Comparison of ENCODE assay signal across 15 cellular contexts in genomic region chr22:37053310-37054077, GRCh38. TPM values are rescaled to one million over a fixed set of nuclear protein-coding genes. Genes with fewer than 3 reads are reported as not detected.
DNase-seq lines count a peak whose midpoint lies in the region; ATAC-seq and FAIRE-seq lines count a peak whose summit lies in the region.
"Had no signal": no experiment of that assay in that cellular context is flagged by ENCODE, and none has a peak within 500 bp of the region (broad histone marks: within the 10 kb centered on the region; RNA-seq: fewer than 3 reads in every experiment).

No MANE protein-coding gene starts in this region.

- no peak overlapping the region for H4K8ac ChIP-seq in neuronal stem cell (ENCODE audit: low read depth, low read length)

- H3K36me3 Mint-ChIP-seq in activated CD4-positive, alpha-beta T cell treated with anti-CD3 and anti-CD28 coated beads for 36 hours (ENCODE audit: low read depth), result peaks cover 9% of the 10 kb centered on the region
- peaks cover 12% of the 10 kb centered on the region for H3K36me3 Mint-ChIP-seq in activated CD8-positive, alpha-beta T cell treated with anti-CD3 and anti-CD28 coated beads, Interleukin-2, amount 10 ng/mL, durations not matched to agents 7 days and 5 days (ENCODE audit: low read depth)

- H3K4me1 Mint-ChIP-seq in activated CD4-positive, alpha-beta T cell treated with anti-CD3 and anti-CD28 coated beads for 36 hours, result peaks cover 6% of the 10 kb centered on the region
- H3K4me1 Mint-ChIP-seq in activated CD8-positive, alpha-beta T cell treated with anti-CD3 and anti-CD28 coated beads, Interleukin-2, amount 10 ng/mL, durations not matched to agents 7 days and 5 days (ENCODE audit: low read depth), result peaks cover 19% of the 10 kb centered on the region

- no peaks in the 10 kb centered on the region for H3K79me1 ChIP-seq in neuronal stem cell (ENCODE audit: low read depth, low read length)

- no peaks in the 10 kb centered on the region for H3K9me3 Mint-ChIP-seq in activated CD4-positive, alpha-beta T cell treated with anti-CD3 and anti-CD28 coated beads for 36 hours (ENCODE audit: low read depth)
- H3K9me3 Mint-ChIP-seq in activated CD8-positive, alpha-beta T cell treated with anti-CD3 and anti-CD28 coated beads, Interleukin-2, amount 10 ng/mL, durations not matched to agents 7 days and 5 days (ENCODE audit: insufficient read depth), result no peaks in the 10 kb centered on the region

- H3K14ac ChIP-seq in neuronal stem cell (ENCODE audit: low read length), result no peak overlapping the region

- H4K91ac ChIP-seq in neuronal stem cell (ENCODE audit: low read depth, low read length, poor library complexity), result no peak overlapping the region

- H2BK12ac ChIP-seq in neuronal stem cell (ENCODE audit: low read length), result no peak overlapping the region

- intact Hi-C loops in activated CD4-positive, alpha-beta T cell treated with anti-CD3 and anti-CD28 coated beads for 36 hours (cut with DNase I, micrococcal nuclease), result loop anchor here in 1 of 2 experiments (5.0 kb wide), 1 partner anchor 276 kb away; the partner anchor contains the start of gene IFT27
- intact Hi-C loops in Right ventricle myocardium superior (cut with DNase I), result no loop called here

- H3K27me3 Mint-ChIP-seq in activated CD4-positive, alpha-beta T cell treated with anti-CD3 and anti-CD28 coated beads for 36 hours, result no peaks in the 10 kb centered on the region
- H3K27me3 Mint-ChIP-seq in activated CD8-positive, alpha-beta T cell treated with anti-CD3 and anti-CD28 coated beads, Interleukin-2, amount 10 ng/mL, durations not matched to agents 7 days and 5 days (ENCODE audit: low read depth), result no peaks in the 10 kb centered on the region

- POLR2A ChIA-PET in activated CD4-positive, alpha-beta T cell treated with anti-CD3 and anti-CD28 coated beads for 36 hours (lab: Charles Lee), result no interaction called here
- POLR2A ChIA-PET in activated CD8-positive, alpha-beta T cell treated with anti-CD3 and anti-CD28 coated beads, Interleukin-2, amount 10 ng/mL, durations not matched to agents 7 days and 5 days (lab: Charles Lee), result no interaction called here

- H3K4me1 ChIP-seq in small intestine (ENCODE audit: control insufficient read depth in 2 of 2, insufficient read depth in 1 of 2, low read depth in 1 of 2, low read length in 1 of 2) (no peaks in the 10 kb centered on the region), neuronal stem cell (ENCODE audit: control insufficient read depth in 2 of 2, insufficient read depth in 1 of 2, low read depth in 1 of 2, low read length in 2 of 2) (peaks cover 6% of the 10 kb centered on the region in 2 donors)
- H3K4me1 ChIP-seq: psoas muscle had no signal

- H3K36me3 ChIP-seq in small intestine (ENCODE audit: control insufficient read depth in 2 of 2, insufficient read depth in 2 of 2, low read length in 2 of 2), result no peaks in the 10 kb centered on the region
- peaks cover 23 to 59% of the 10 kb centered on the region in 2 donors for H3K36me3 ChIP-seq in neuronal stem cell (replicated peaks in 1 of 2; ENCODE audit: control insufficient read depth in 2 of 2, insufficient read depth in 2 of 2, low read length in 2 of 2)

- ATAC-seq in activated CD4-positive, alpha-beta T cell treated with anti-CD3 and anti-CD28 coated beads for 36 hours, result no peak
- no peak for ATAC-seq in activated CD8-positive, alpha-beta T cell treated with anti-CD3 and anti-CD28 coated beads, Interleukin-2, amount 10 ng/mL, durations not matched to agents 7 days and 5 days
- ATAC-seq in Right ventricle myocardium superior (ENCODE audit: poor library complexity), result peak; percentile 76
- ATAC-seq in GM18867 (IDR thresholded peaks at IDR 0.05; ENCODE audit: unreplicated experiment), result no peak
- ATAC-seq in HG03378 (IDR thresholded peaks at IDR 0.05; ENCODE audit: unreplicated experiment), result no peak
- ATAC-seq: psoas muscle had no signal

- no peak overlapping the region for H3K4me2 ChIP-seq in neuronal stem cell (ENCODE audit: insufficient read depth, low read length, poor library complexity, severe bottlenecking)

- WGBS in small intestine, 3 donors, result 54 to 75% (median 73%) methylated on average over 17 of the region's 17 CpGs
- no CpG with 5 or more reads among the region's 17 CpGs for WGBS in neuronal stem cell (ENCODE audit: extremely low coverage in 2 of 2, insufficient read length in 2 of 2, insufficient replicate concordance in 1 of 2), 2 donors

- no peak overlapping the region for H2AFZ ChIP-seq in neuronal stem cell (ENCODE audit: low read length)

- no peak for DNase-seq in activated CD4-positive, alpha-beta T cell treated with anti-CD3 and anti-CD28 coated beads for 36 hours
- no peak for DNase-seq in activated CD4-positive, alpha-beta T cell treated with anti-CD3 and anti-CD28 coated beads, Interleukin-2, amount 50 U/mL, for 4 hours
- DNase-seq in activated CD8-positive, alpha-beta T cell treated with anti-CD3 and anti-CD28 coated beads, Interleukin-2, amount 10 ng/mL, durations not matched to agents 7 days and 5 days, result no peak
- DNase-seq in Right ventricle myocardium superior, result peak; percentile 69
- DNase-seq in small intestine, result peak; percentile 40
- no peak for DNase-seq in neuronal stem cell (ENCODE audit: low spot score)
- DNase-seq: activated CD4-positive, alpha-beta T cell treated with anti-CD3 and anti-CD28 coated beads for 1 hour; NCI-H446; psoas muscle; trophoblast cell had no signal

- peak overlapping the region; percentile 79 for H3K4me3 Mint-ChIP-seq in activated CD4-positive, alpha-beta T cell treated with anti-CD3 and anti-CD28 coated beads for 36 hours
- peak overlapping the region; percentile 76 for H3K4me3 Mint-ChIP-seq in activated CD8-positive, alpha-beta T cell treated with anti-CD3 and anti-CD28 coated beads, Interleukin-2, amount 10 ng/mL, durations not matched to agents 7 days and 5 days

- H2BK120ac ChIP-seq in neuronal stem cell (ENCODE audit: low read depth, low read length), result no peak overlapping the region

- H2BK15ac ChIP-seq in neuronal stem cell (ENCODE audit: low read length), result no peak overlapping the region

- no peak overlapping the region for H3K9ac ChIP-seq in neuronal stem cell (ENCODE audit: low read depth, low read length, poor library complexity)

- H3K9me3 ChIP-seq in small intestine (ENCODE audit: control insufficient read depth, low read depth) (no peaks in the 10 kb centered on the region), neuronal stem cell (replicated peaks in 1 of 2; ENCODE audit: control insufficient read depth in 2 of 2, insufficient read depth in 1 of 2, low read depth in 1 of 2, low read length in 2 of 2) (peaks cover 0 to 2% of the 10 kb centered on the region in 2 donors)
- H3K9me3 ChIP-seq: psoas muscle had no signal

- H2BK5ac ChIP-seq in neuronal stem cell (ENCODE audit: low read length), result no peak overlapping the region

- no peak for FAIRE-seq in small intestine (lab: Jason Lieb, UNC)
- FAIRE-seq: H54, keratinocyte had no signal

- no peak overlapping the region for H3K4ac ChIP-seq in neuronal stem cell (ENCODE audit: low read length)

- no peak overlapping the region for H3K18ac ChIP-seq in neuronal stem cell (ENCODE audit: low read length)

- H3K27me3 ChIP-seq in small intestine (ENCODE audit: control insufficient read depth in 2 of 2, insufficient read depth in 2 of 2, low read length in 2 of 2), result no peaks in the 10 kb centered on the region
- peaks cover 0 to 4% (median 0%) of the 10 kb centered on the region in 3 experiments for H3K27me3 ChIP-seq in neuronal stem cell (ENCODE audit: control insufficient read depth in 3 of 3, insufficient read depth in 3 of 3, low read depth in 1 of 3, low read length in 3 of 3)

- no peak overlapping the region for H2AK5ac ChIP-seq in neuronal stem cell (ENCODE audit: low read depth, low read length)

- H3K27ac Mint-ChIP-seq in activated CD4-positive, alpha-beta T cell treated with anti-CD3 and anti-CD28 coated beads for 36 hours, result no peak overlapping the region
- peak overlapping the region; percentile 42 for H3K27ac Mint-ChIP-seq in activated CD8-positive, alpha-beta T cell treated with anti-CD3 and anti-CD28 coated beads, Interleukin-2, amount 10 ng/mL, durations not matched to agents 7 days and 5 days

- H3K4me3 ChIP-seq in small intestine (ENCODE audit: low read depth in 1 of 2, low read length in 2 of 2), result no peak overlapping the region
- H3K4me3 ChIP-seq in neuronal stem cell (ENCODE audit: low read length in 2 of 2), result no peak overlapping the region
- H3K4me3 ChIP-seq: psoas muscle had no signal

- H3K27ac ChIP-seq in small intestine (ENCODE audit: low read depth in 1 of 2, low read length in 1 of 2), result no peak overlapping the region
- H3K27ac ChIP-seq in neuronal stem cell (replicated peaks; ENCODE audit: low read length), result no peak overlapping the region
- H3K27ac ChIP-seq: psoas muscle had no signal

- H3K23ac ChIP-seq in neuronal stem cell (ENCODE audit: low read depth, low read length, poor library complexity), result no peak overlapping the region

- CTCF ChIA-PET in activated CD4-positive, alpha-beta T cell treated with anti-CD3 and anti-CD28 coated beads for 36 hours (lab: Charles Lee), result interaction anchor here (0.6 kb wide), 1 partner anchor 144 kb away, joined by 4 read pairs; no protein-coding TSS in a partner anchor
- CTCF ChIA-PET in activated CD8-positive, alpha-beta T cell treated with anti-CD3 and anti-CD28 coated beads, Interleukin-2, amount 10 ng/mL, durations not matched to agents 7 days and 5 days (lab: Charles Lee), result no interaction called here

RNA-seq across cellular contexts. Expression of gene KCTD17, which starts 2.0 kb away (rescaled TPM):
- total RNA-seq in activated CD4-positive, alpha-beta T cell treated with anti-CD3 and anti-CD28 coated beads for 36 hours, result 10 to 100 TPM; 32.5 to 36.8 TPM
- 10 to 100 TPM; 34.3 to 35.9 TPM for total RNA-seq in activated CD8-positive, alpha-beta T cell treated with anti-CD3 and anti-CD28 coated beads, Interleukin-2, amount 10 ng/mL, durations not matched to agents 7 days and 5 days
- total RNA-seq in Right ventricle myocardium superior, result 8.9 TPM
- 10 to 100 TPM in 1 of 3 donors, 1 to 10 TPM in 2; 3.6 to 18.8 (median 9.7) TPM for polyA plus RNA-seq in small intestine
- 46.3 TPM for polyA plus RNA-seq in neuronal stem cell (2013, experiment 1 of 2)
- polyA plus RNA-seq in neuronal stem cell (2013, experiment 2 of 2), result 47.4 TPM

RNA-seq across cellular contexts. Expression of gene MPST, which starts 34.0 kb away (rescaled TPM):
- total RNA-seq in activated CD4-positive, alpha-beta T cell treated with anti-CD3 and anti-CD28 coated beads for 36 hours, result 10 to 100 TPM; 10.6 to 11.0 TPM
- 10 to 100 TPM; 28.5 to 33.6 TPM for total RNA-seq in activated CD8-positive, alpha-beta T cell treated with anti-CD3 and anti-CD28 coated beads, Interleukin-2, amount 10 ng/mL, durations not matched to agents 7 days and 5 days
- total RNA-seq in Right ventricle myocardium superior, result 60.3 TPM
- polyA plus RNA-seq in small intestine, result 100 to 1,000 TPM; 213 to 549 (median 397) TPM
- 164 TPM for polyA plus RNA-seq in neuronal stem cell (2013, experiment 1 of 2)
- 164 TPM for polyA plus RNA-seq in neuronal stem cell (2013, experiment 2 of 2)

RNA-seq across cellular contexts. Expression of gene TST, which starts 34.2 kb away (rescaled TPM):
- total RNA-seq in activated CD4-positive, alpha-beta T cell treated with anti-CD3 and anti-CD28 coated beads for 36 hours, result 1 to 10 TPM; 1.8 to 2.1 TPM
- total RNA-seq in activated CD8-positive, alpha-beta T cell treated with anti-CD3 and anti-CD28 coated beads, Interleukin-2, amount 10 ng/mL, durations not matched to agents 7 days and 5 days, result 1 to 10 TPM; 8.3 to 9.4 TPM
- total RNA-seq in Right ventricle myocardium superior, result 63.5 TPM
- 100 to 1,000 TPM; 201 to 526 (median 507) TPM for polyA plus RNA-seq in small intestine
- 29.6 TPM for polyA plus RNA-seq in neuronal stem cell (2013, experiment 1 of 2)
- 29.3 TPM for polyA plus RNA-seq in neuronal stem cell (2013, experiment 2 of 2)

RNA-seq across cellular contexts. Expression of gene TMPRSS6, which starts 56.0 kb away (rescaled TPM):
- 10 to 100 TPM; 17.6 to 20.2 TPM for total RNA-seq in activated CD4-positive, alpha-beta T cell treated with anti-CD3 and anti-CD28 coated beads for 36 hours
- 1 to 10 TPM; 1.1 TPM for total RNA-seq in activated CD8-positive, alpha-beta T cell treated with anti-CD3 and anti-CD28 coated beads, Interleukin-2, amount 10 ng/mL, durations not matched to agents 7 days and 5 days
- not detected for total RNA-seq in Right ventricle myocardium superior
- 1 to 10 TPM in 1 of 3 donors, under 1 TPM in 2; 0.40 to 2.2 (median 0.45) TPM for polyA plus RNA-seq in small intestine
- polyA plus RNA-seq in neuronal stem cell (2013, experiment 1 of 2), result 0.01 TPM
- not detected for polyA plus RNA-seq in neuronal stem cell (2013, experiment 2 of 2)
- total RNA-seq: fibroblast of lung, psoas muscle had no signal
- polyA plus RNA-seq: fibroblast of lung, keratinocyte, psoas muscle had no signal

Comparison
In these comparisons a context has a peak if more than half of its experiments do, and no peak if none do; other contexts are left out.
1. DNase-seq: peak in Right ventricle myocardium superior (single experiment) and small intestine (single experiment); none in activated CD4-positive, alpha-beta T cell treated with anti-CD3 and anti-CD28 coated beads for 36 hours (single experiment), activated CD4-positive, alpha-beta T cell treated with anti-CD3 and anti-CD28 coated beads, Interleukin-2, amount 50 U/mL, for 4 hours (0 of 2), activated CD8-positive, alpha-beta T cell treated with anti-CD3 and anti-CD28 coated beads, Interleukin-2, amount 10 ng/mL, durations not matched to agents 7 days and 5 days (single experiment) and neuronal stem cell (single experiment).